In the genomic region with DNA sequence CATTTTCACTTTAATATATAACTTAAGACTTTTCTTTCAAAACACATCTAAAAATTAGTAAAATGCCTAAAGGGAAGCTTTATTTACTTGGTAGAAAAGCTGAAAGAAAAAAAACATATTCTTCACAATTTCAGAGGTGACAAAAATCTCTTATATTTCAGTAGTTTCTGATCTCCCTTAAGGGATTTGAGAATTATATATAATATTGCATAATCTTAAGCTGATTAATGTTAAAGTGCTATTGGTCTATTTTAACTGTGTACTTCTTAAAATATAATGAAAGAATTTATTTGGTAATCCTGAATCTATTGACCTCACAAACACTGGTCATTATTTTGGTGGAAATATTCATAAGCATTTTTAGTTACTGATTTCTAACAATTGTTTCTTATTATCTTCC, we compare ENCODE assay signal across 8 cellular contexts. TPM values are rescaled to one million over a fixed set of nuclear protein-coding genes. Genes with fewer than 3 reads are reported as not detected.
DNase-seq lines count a peak whose midpoint lies in the region; ATAC-seq and TF ChIP-seq lines count a peak whose summit lies in the region.

No MANE protein-coding gene starts in this region.

- TF ChIP-seq CTCF in left ventricle myocardium inferior (IDR thresholded peaks at IDR 0.05; ENCODE audit: borderline replicate concordance) (no peak), brain microvascular endothelial cell (IDR thresholded peaks at IDR 0.05; ENCODE audit: low read depth, low read length, missing control alignments) (no peak), mesothelial cell of epicardium (IDR thresholded peaks at IDR 0.05; ENCODE audit: unreplicated experiment) (no peak), vagina (IDR thresholded peaks at IDR 0.05) (no peak)

- no peaks in the 10 kb centered on the region for H3K27me3 Mint-ChIP-seq in mesothelial cell of epicardium (ENCODE audit: low read depth)

- H3K9me3 ChIP-seq in left ventricle myocardium inferior (replicated peaks): no peaks in the 10 kb centered on the region
- no peaks in the 10 kb centered on the region for H3K9me3 ChIP-seq in vagina

- H3K9me3 Mint-ChIP-seq in mesothelial cell of epicardium: no peaks in the 10 kb centered on the region

- intact Hi-C loops in left ventricle myocardium inferior (cut with micrococcal nuclease): no loop called here
- intact Hi-C loops in Right ventricle myocardium inferior (cut with DNase I): loop anchor here (2.0 kb wide), 2 partner anchors 56 to 102 kb away; partner anchors contain the start of gene OTUD7B
- intact Hi-C loops in vagina (cut with DNase I): loop anchor here (5.0 kb wide), 1 partner anchor 101 kb away; no protein-coding TSS in a partner anchor

- peaks cover 41% of the 10 kb centered on the region for H3K4me1 Mint-ChIP-seq in mesothelial cell of epicardium

- H3K4me1 ChIP-seq in left ventricle myocardium inferior (peaks cover 57% of the 10 kb centered on the region), vagina (peaks cover 24% of the 10 kb centered on the region)

- DNase-seq in left ventricle myocardium inferior (no peak), Right ventricle myocardium inferior (ENCODE audit: missing footprints) (no peak), brain microvascular endothelial cell (no peak), mesothelial cell of epicardium (ENCODE audit: low spot score in 2 of 2, unreplicated experiment in 2 of 2) (no peak), vagina (ENCODE audit: extremely low spot score in 2 of 2) (no peak), NCI-H345 treated with DMSO at 0.1 percent for 48 hours (lab: John Stamatoyannopoulos, UW; ENCODE audit: unreplicated experiment) (no peak), CD1c-positive myeloid dendritic cell (ENCODE audit: extremely low spot score) (no peak)

- H3K27ac Mint-ChIP-seq in mesothelial cell of epicardium: peak overlapping the region; percentile 99

- in situ Hi-C loops in brain microvascular endothelial cell (cut with HindIII; ENCODE audit: low pct_ligation_motif_present, low sequenced_read_pairs): no loop called here

- peaks cover 6% of the 10 kb centered on the region for H3K36me3 Mint-ChIP-seq in mesothelial cell of epicardium

- H3K27ac ChIP-seq in left ventricle myocardium inferior (replicated peaks) (peak overlapping the region; percentile 97), brain microvascular endothelial cell (peak overlapping the region; percentile 90), vagina (peak overlapping the region; percentile 98)

- TF ChIP-seq POLR2A in vagina (IDR thresholded peaks at IDR 0.05): no peak

- ATAC-seq in Right ventricle myocardium inferior (no peak), GM18907 (IDR thresholded peaks at IDR 0.05; ENCODE audit: unreplicated experiment) (no peak)

- H3K4me3 Mint-ChIP-seq in mesothelial cell of epicardium: peak overlapping the region; percentile 93

- no peaks in the 10 kb centered on the region for H3K27me3 ChIP-seq in left ventricle myocardium inferior (ENCODE audit: low read depth)
- H3K27me3 ChIP-seq in brain microvascular endothelial cell (replicated peaks): no peaks in the 10 kb centered on the region
- no peaks in the 10 kb centered on the region for H3K27me3 ChIP-seq in vagina

- H3K36me3 ChIP-seq in left ventricle myocardium inferior (peaks cover 12% of the 10 kb centered on the region), brain microvascular endothelial cell (replicated peaks) (no peaks in the 10 kb centered on the region), vagina (peaks cover 0 to 4% of the 10 kb centered on the region in 2 donors)

- H3K4me3 ChIP-seq in left ventricle myocardium inferior (peak overlapping the region; percentile 86), brain microvascular endothelial cell (ENCODE audit: low read depth, low read length) (peak overlapping the region; percentile 93), vagina (peak overlapping the region; percentile 67 to 87)

RNA-seq across cellular contexts. Expression of gene VPS45, which starts 1.2 kb away (rescaled TPM):
- total RNA-seq in left ventricle myocardium inferior (54.4 TPM), Right ventricle myocardium inferior (49.0 TPM), mesothelial cell of epicardium (51.3 to 56.5 TPM (median 53.0 TPM) in 3 replicates), vagina (32.2 TPM)

RNA-seq across cellular contexts. Expression of gene OTUD7B, which starts 55.8 kb away (rescaled TPM):
- total RNA-seq in left ventricle myocardium inferior: 23.8 TPM
- total RNA-seq in Right ventricle myocardium inferior: 24.5 TPM
- total RNA-seq in mesothelial cell of epicardium: 48.5 to 50.7 TPM (median 48.9 TPM) in 3 replicates
- total RNA-seq in vagina: 14.5 TPM
